In genomic region chr18:24814521-24814920, GRCh38 we compare ENCODE assay signal across 27 cellular contexts.
"Had no signal": no experiment of that assay in that cellular context is flagged by ENCODE, and none has a peak within 500 bp of the region (broad histone marks: within the 10 kb centered on the region; RNA-seq: fewer than 3 reads in every experiment).

No MANE protein-coding gene starts in this region.

- ATAC-seq: activated CD4-positive, alpha-beta T cell treated with anti-CD3 and anti-CD28 coated beads for 36 hours; activated CD8-positive, alpha-beta T cell treated with anti-CD3 and anti-CD28 coated beads for 36 hours; Panc1; Right ventricle myocardium inferior; T-cell had no signal

- H3K9me3 ChIP-seq: ascending aorta, MG63 had no signal

- H3K4me3 ChIP-seq: ascending aorta, MG63, SK-N-MC had no signal

- H3K36me3 ChIP-seq: ascending aorta, brain microvascular endothelial cell, MG63, WERI-Rb-1 had no signal

- DNase-seq: activated CD4-positive, alpha-beta T cell treated with anti-CD3 and anti-CD28 coated beads for 36 hours; activated CD4-positive, alpha-beta T cell treated with anti-CD3 and anti-CD28 coated beads, Interleukin-2, amount 50 U/mL, for 1 hour; activated CD8-positive, alpha-beta memory T cell treated with anti-CD3 and anti-CD28 coated beads, Interleukin-2, amount 50 U/mL, for 4 hours; activated CD8-positive, alpha-beta T cell treated with anti-CD3 and anti-CD28 coated beads for 36 hours; activated naive CD4-positive, alpha-beta T cell; activated T-cell treated with anti-CD3 and anti-CD28 coated beads, Interleukin-2, amount 50 U/mL, for 1 hour; amniotic stem cell; brain microvascular endothelial cell; central memory CD4-positive, alpha-beta T cell; MG63; MV-4-11; NCI-H1092 treated with DMSO at 0.1 percent for 48 hours; NCI-H1436; NCI-H1694 treated with DMSO at 0.1 percent for 48 hours; NCI-H2029 treated with DMSO at 0.1 percent for 48 hours; NCI-H345; NCI-H510A; NCI-H526 treated with DMSO at 0.1 percent for 48 hours; OCI-M1; RPMI8226; T-cell; T-helper 2 cell; WERI-Rb-1 had no signal

- H3K27ac ChIP-seq: ascending aorta, brain microvascular endothelial cell, SK-N-MC, WERI-Rb-1 had no signal

- H3K27me3 ChIP-seq: ascending aorta, brain microvascular endothelial cell, MG63 had no signal

- H3K4me1 ChIP-seq: ascending aorta had no signal
